In the genomic region with DNA sequence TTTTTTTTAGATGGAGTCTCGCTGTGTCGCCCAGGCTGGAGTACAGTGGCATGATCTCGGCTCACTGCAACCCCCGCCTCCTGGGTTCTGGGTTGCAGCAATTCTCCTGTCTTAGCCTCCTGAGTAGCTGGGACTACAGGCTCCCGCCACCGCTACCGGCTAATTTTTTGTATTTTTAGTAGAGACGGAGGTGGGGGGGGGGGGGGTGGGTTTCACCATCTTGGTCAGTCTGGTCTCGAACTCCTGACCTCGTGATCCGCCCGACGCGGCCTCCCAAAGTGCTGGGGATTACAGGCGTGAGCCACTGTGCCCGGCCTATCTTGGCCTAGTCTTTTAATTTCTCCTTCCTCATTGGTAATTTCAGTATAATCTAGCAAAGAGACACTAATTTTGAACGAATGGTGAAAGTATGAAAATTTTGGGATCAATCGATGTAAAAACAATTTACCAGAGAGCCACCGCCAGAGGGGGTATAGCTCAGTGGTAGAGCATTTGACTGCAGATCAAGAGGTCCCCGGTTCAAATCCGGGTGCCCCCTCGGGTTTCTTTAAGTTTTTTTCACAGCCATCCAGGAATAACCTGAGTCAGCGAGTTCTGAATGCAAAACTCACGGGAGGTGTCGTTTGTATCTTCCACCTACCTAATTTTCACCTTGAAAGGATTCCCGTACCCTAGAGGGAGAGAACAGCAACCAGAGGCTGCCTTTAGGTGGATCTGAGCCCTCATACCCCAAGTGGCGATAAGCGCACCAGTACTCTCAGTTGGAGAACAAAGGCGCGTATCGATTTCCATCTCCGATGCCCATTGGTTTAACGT, we compare ENCODE assay signal across 8 cellular contexts. TPM values are rescaled to one million over a fixed set of nuclear protein-coding genes. Genes with fewer than 3 reads are reported as not detected.
DNase-seq lines count a peak whose midpoint lies in the region; ATAC-seq and TF ChIP-seq lines count a peak whose summit lies in the region.

No MANE protein-coding gene starts in this region.

- H3K4me1 ChIP-seq in BLaER1 treated with 17β-estradiol and CSF1 and Interleukin-3, amounts not matched to agents 10 nM and 100 nM = peaks cover 34 to 66% (median 54%) of the 10 kb centered on the region in 10 experiments
- peaks cover 0 to 22% (median 10%) of the 10 kb centered on the region in 4 donors for H3K4me1 ChIP-seq in Peyer's patch

- H4K20me1 ChIP-seq in BLaER1 treated with 17β-estradiol and CSF1 and Interleukin-3, amounts not matched to agents 10 nM and 100 nM = peaks cover 9 to 18% (median 17%) of the 10 kb centered on the region in 11 experiments

- H3K4me3 ChIP-seq in BLaER1 treated with 17β-estradiol and CSF1 and Interleukin-3, amounts not matched to agents 10 nM and 100 nM = peak overlapping the region; percentile 84 to 99 (median 96); a peak in 18 of 20 replicates
- peak overlapping the region; percentile 77 to 95 (median 89) for H3K4me3 ChIP-seq in Peyer's patch

- H3K9me3 ChIP-seq in BLaER1 treated with 17β-estradiol and CSF1 and Interleukin-3, amounts not matched to agents 10 nM and 100 nM (replicated peaks in 1 of 11) = no peaks in the 10 kb centered on the region
- H3K9me3 ChIP-seq in Peyer's patch = no peaks in the 10 kb centered on the region

- no peak for TF ChIP-seq POLR2A in Peyer's patch (IDR thresholded peaks at IDR 0.05)

- peak overlapping the region; percentile 85 to 96 (median 90); a peak in 19 of 22 replicates for H3K9ac ChIP-seq in BLaER1 treated with 17β-estradiol and CSF1 and Interleukin-3, amounts not matched to agents 10 nM and 100 nM

- no peak for ATAC-seq in GM21529 (IDR thresholded peaks at IDR 0.05; ENCODE audit: unreplicated experiment)
- ATAC-seq in GM19035 (IDR thresholded peaks at IDR 0.05; ENCODE audit: unreplicated experiment) = no peak

- no peaks in the 10 kb centered on the region for H3K27me3 ChIP-seq in BLaER1 treated with 17β-estradiol and CSF1 and Interleukin-3, amounts not matched to agents 10 nM and 100 nM
- H3K27me3 ChIP-seq in Peyer's patch = no peaks in the 10 kb centered on the region

- peaks cover 0 to 7% (median 0%) of the 10 kb centered on the region in 11 experiments; a peak in 3 of 22 replicates for H3K36me3 ChIP-seq in BLaER1 treated with 17β-estradiol and CSF1 and Interleukin-3, amounts not matched to agents 10 nM and 100 nM
- H3K36me3 ChIP-seq in Peyer's patch = no peaks in the 10 kb centered on the region

- H3K4me2 ChIP-seq in BLaER1 treated with 17β-estradiol and CSF1 and Interleukin-3, amounts not matched to agents 10 nM and 100 nM = peak overlapping the region; percentile 79 to 98 (median 89)

- peak in 4 of 6 experiments; percentile 34 to 59 (median 48) for TF ChIP-seq CTCF in Peyer's patch (IDR thresholded peaks at IDR 0.05)

- DNase-seq in HUDEP-2 (lab: John Stamatoyannopoulos, UW; ENCODE audit: unreplicated experiment in 76 of 76) = peak in 72 of 76 experiments; percentile 18 to 90 (median 69)
- peak in 2 of 3 donors; percentile 52 to 79 for DNase-seq in Peyer's patch
- DNase-seq in activated gamma-delta T cell treated with anti-CD3 and anti-CD28 coated beads, Interleukin-2, amount 50 U/mL, for 16 hours (ENCODE audit: low read depth) = peak; percentile 39
- peak; percentile 81 for DNase-seq in glomerular visceral epithelial cell (ENCODE audit: extremely low spot score)
- peak; percentile 67 for DNase-seq in pons (ENCODE audit: low spot score)

- H3K27ac ChIP-seq in BLaER1 treated with 17β-estradiol and CSF1 and Interleukin-3, amounts not matched to agents 10 nM and 100 nM = peak overlapping the region in 10 of 11 experiments; percentile 82 to 96 (median 90); a peak in 14 of 22 replicates
- H3K27ac ChIP-seq in Peyer's patch = peak overlapping the region; percentile 89 to 99 (median 98)

RNA-seq across cellular contexts. Expression of gene LASP1, which starts 2.5 kb away (rescaled TPM):
- total RNA-seq in Peyer's patch = 100 to 1,000 TPM; 166 to 654 (median 590) TPM

RNA-seq across cellular contexts. Expression of gene RPL23, which starts 13.9 kb away (rescaled TPM):
- 1,000 to 10,000 TPM in 1 of 4 donors, 100 to 1,000 TPM in 3; 347 to 1,233 (median 540) TPM for total RNA-seq in Peyer's patch

RNA-seq across cellular contexts. Expression of gene CWC25, which starts 42.3 kb away (rescaled TPM):
- 100 to 1,000 TPM in 1 of 4 donors, 10 to 100 TPM in 3; 49.4 to 106 (median 56.5) TPM for total RNA-seq in Peyer's patch
